21 cellular contexts compared by ENCODE assay signal in the genomic region with DNA sequence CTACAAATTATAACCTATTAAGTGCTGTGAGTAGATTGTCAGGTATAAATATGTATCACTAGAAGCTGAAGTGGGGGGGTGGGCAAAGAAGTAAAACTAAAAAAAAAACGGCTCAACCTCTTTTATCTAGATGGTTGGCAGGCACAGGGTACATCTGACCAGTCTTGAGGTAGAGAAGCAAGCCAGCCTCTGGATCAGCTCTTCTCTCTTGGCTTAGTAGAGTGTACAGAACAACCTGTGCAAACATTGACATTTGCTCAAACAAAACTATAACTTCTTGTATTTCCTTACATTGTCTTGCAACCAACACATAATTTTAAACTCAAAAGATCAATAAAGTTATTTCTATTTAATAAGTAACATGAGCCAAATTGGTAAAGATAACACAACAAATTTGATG. TPM values are rescaled to one million over a fixed set of nuclear protein-coding genes. Genes with fewer than 3 reads are reported as not detected.
DNase-seq lines count a peak whose midpoint lies in the region; ATAC-seq, FAIRE-seq and TF ChIP-seq lines count a peak whose summit lies in the region.
"Had no signal": no experiment of that assay in that cellular context is flagged by ENCODE, and none has a peak within 500 bp of the region (broad histone marks: within the 10 kb centered on the region; RNA-seq: fewer than 3 reads in every experiment).

No MANE protein-coding gene starts in this region.

- no peak overlapping the region for H3K4me2 ChIP-seq in SK-N-SH
- H3K4me2 ChIP-seq in OCI-LY7 (ENCODE audit: low read length) = no peak overlapping the region

- H3K4me1 Mint-ChIP-seq in activated CD4-positive, alpha-beta T cell treated with anti-CD3 and anti-CD28 coated beads, Interleukin-2, amount 10 ng/mL, durations not matched to agents 7 days and 5 days = no peaks in the 10 kb centered on the region
- H3K4me1 Mint-ChIP-seq: H9 had no signal

- no peak overlapping the region for H3K9ac ChIP-seq in SK-N-SH

- H4K20me1 ChIP-seq in SK-N-SH (ENCODE audit: insufficient read depth) (no peaks in the 10 kb centered on the region), OCI-LY7 (ENCODE audit: insufficient read depth, low read length) (no peaks in the 10 kb centered on the region)

- no peak for FAIRE-seq in pancreas (lab: Jason Lieb, UNC)
- FAIRE-seq: D721Med, H1, K562 had no signal

- H3K27me3 ChIP-seq in pancreas = no peaks in the 10 kb centered on the region
- no peaks in the 10 kb centered on the region for H3K27me3 ChIP-seq in SK-N-SH (ENCODE audit: insufficient read depth)
- H3K27me3 ChIP-seq: BE2C had no signal

- H3K4me3 ChIP-seq in pancreas (no peak overlapping the region), SK-N-SH (ENCODE audit: low read depth in 2 of 2, low read length in 1 of 2) (no peak overlapping the region), OCI-LY7 (ENCODE audit: low read depth, low read length, poor library complexity, severe bottlenecking) (no peak overlapping the region)
- H3K4me3 ChIP-seq: K562 had no signal

- no peak for TF ChIP-seq EP300 in SK-N-SH (IDR thresholded peaks at IDR 0.05; ENCODE audit: borderline replicate concordance in 1 of 2, low read depth in 1 of 2, low read length in 1 of 2)

- ATAC-seq in pancreas (peak; percentile 37 to 89 (median 67)), HG03045 (IDR thresholded peaks at IDR 0.05; ENCODE audit: unreplicated experiment) (no peak)
- ATAC-seq: K562 had no signal

- no peak for DNase-seq in activated CD4-positive, alpha-beta T cell treated with anti-CD3 and anti-CD28 coated beads, Interleukin-2, amount 10 ng/mL, durations not matched to agents 7 days and 5 days
- no peak for DNase-seq in activated CD4-positive, alpha-beta T cell treated with anti-CD3 and anti-CD28 coated beads, Interleukin-2, amount 50 U/mL, for 4 hours
- no peak for DNase-seq in pancreas
- no peak for DNase-seq in SK-N-SH
- DNase-seq in OCI-LY7 (ENCODE audit: low spot score) = no peak
- DNase-seq: ACHN; BE2C; C1 segment of cervical spinal cord; Caco-2; CD4-positive, alpha-beta T cell; DMS79 treated with DMSO at 0.1 percent for 48 hours; GF-D8; H9; IMR-90 had no signal

- CTCF ChIA-PET in activated CD4-positive, alpha-beta T cell treated with anti-CD3 and anti-CD28 coated beads, Interleukin-2, amount 10 ng/mL, durations not matched to agents 7 days and 5 days (lab: Charles Lee) = interaction anchor here (1.3 to 1.6 kb wide), 2 partner anchors 17 to 31 kb away, joined by 3 to 6 read pairs; no protein-coding TSS in a partner anchor
- CTCF ChIA-PET in SK-N-SH (lab: Yijun Ruan, JAX) (interaction anchor here (0.6 kb wide), 1 partner anchor 132 kb away, joined by 4 read pairs; no protein-coding TSS in a partner anchor), OCI-LY7 (lab: Charles Lee; ENCODE audit: unreplicated experiment) (no interaction called here)

- H3K9me2 ChIP-seq in SK-N-SH (no peaks in the 10 kb centered on the region), OCI-LY7 (ENCODE audit: insufficient read depth, low read length) (no peaks in the 10 kb centered on the region)

- H3K4me3 Mint-ChIP-seq in activated CD4-positive, alpha-beta T cell treated with anti-CD3 and anti-CD28 coated beads, Interleukin-2, amount 10 ng/mL, durations not matched to agents 7 days and 5 days = no peak overlapping the region
- H3K4me3 Mint-ChIP-seq: CD4-positive, alpha-beta T cell; H9 had no signal

- H3K36me3 Mint-ChIP-seq in activated CD4-positive, alpha-beta T cell treated with anti-CD3 and anti-CD28 coated beads, Interleukin-2, amount 10 ng/mL, durations not matched to agents 7 days and 5 days (ENCODE audit: low read depth) = peaks cover 20% of the 10 kb centered on the region

- H3K27ac Mint-ChIP-seq in activated CD4-positive, alpha-beta T cell treated with anti-CD3 and anti-CD28 coated beads, Interleukin-2, amount 10 ng/mL, durations not matched to agents 7 days and 5 days = peak overlapping the region; percentile 60
- H3K27ac Mint-ChIP-seq: CD4-positive, alpha-beta T cell; H9 had no signal

- BruUV-seq in OCI-LY7 (replicated peaks; lab: Mats Ljungman, UMichigan) = no TSS peak

- H3K9me3 Mint-ChIP-seq in activated CD4-positive, alpha-beta T cell treated with anti-CD3 and anti-CD28 coated beads, Interleukin-2, amount 10 ng/mL, durations not matched to agents 7 days and 5 days = no peaks in the 10 kb centered on the region
- H3K9me3 Mint-ChIP-seq: CD4-positive, alpha-beta T cell; H9 had no signal

- H3K27me3 Mint-ChIP-seq in activated CD4-positive, alpha-beta T cell treated with anti-CD3 and anti-CD28 coated beads, Interleukin-2, amount 10 ng/mL, durations not matched to agents 7 days and 5 days = no peaks in the 10 kb centered on the region
- H3K27me3 Mint-ChIP-seq: CD4-positive, alpha-beta T cell had no signal

- no peak for TF ChIP-seq RAD21 in SK-N-SH (IDR thresholded peaks at IDR 0.05; ENCODE audit: low read length)

- no peaks in the 10 kb centered on the region for H3K79me2 ChIP-seq in SK-N-SH (ENCODE audit: insufficient read depth)
- no peaks in the 10 kb centered on the region for H3K79me2 ChIP-seq in OCI-LY7 (ENCODE audit: insufficient read depth, low read depth, low read length)

- POLR2A ChIA-PET in activated CD4-positive, alpha-beta T cell treated with anti-CD3 and anti-CD28 coated beads, Interleukin-2, amount 10 ng/mL, durations not matched to agents 7 days and 5 days (lab: Charles Lee) = no interaction called here
- POLR2A ChIA-PET in SK-N-SH (lab: Yijun Ruan, JAX) (no interaction called here), OCI-LY7 (lab: Charles Lee) (interaction anchor here (0.6 kb wide), 4 partner anchors 17 to 344 kb away, joined by 3 to 6 read pairs (median 4); no protein-coding TSS in a partner anchor)

- intact Hi-C loops in pancreas (cut with DNase I) (no loop called here), OCI-LY7 (cut with micrococcal nuclease; ENCODE audit: unreplicated experiment) (no loop called here)

- H2AFZ ChIP-seq in SK-N-SH (ENCODE audit: low read depth) (no peak overlapping the region), OCI-LY7 (ENCODE audit: low read length) (no peak overlapping the region)

- H3K9me3 ChIP-seq in pancreas = no peaks in the 10 kb centered on the region
- no peaks in the 10 kb centered on the region for H3K9me3 ChIP-seq in SK-N-SH
- H3K9me3 ChIP-seq in OCI-LY7 (ENCODE audit: low read length) = no peaks in the 10 kb centered on the region
- H3K9me3 ChIP-seq: BE2C, Caco-2 had no signal

- peaks cover 14% of the 10 kb centered on the region for H3F3A ChIP-seq in SK-N-SH (replicated peaks; ENCODE audit: insufficient read depth)

- 21 to 32% methylated on average over 1 of the region's 1 CpG for WGBS in pancreas, 2 donors
- WGBS in SK-N-SH (ENCODE audit: low lambda C conversion rate) = 88% methylated on average over 1 of the region's 1 CpG

- H3K4me1 ChIP-seq in pancreas (no peaks in the 10 kb centered on the region), SK-N-SH (ENCODE audit: control insufficient read depth in 1 of 2, insufficient read depth in 2 of 2, low read depth in 1 of 2, low read length in 1 of 2) (no peaks in the 10 kb centered on the region), OCI-LY7 (ENCODE audit: insufficient read depth, low read length, poor library complexity, severe bottlenecking) (no peaks in the 10 kb centered on the region)
- H3K4me1 ChIP-seq: BE2C, Caco-2 had no signal

- TF ChIP-seq CTCF in C4-2B (conservative IDR thresholded peaks at IDR 0.05) (no peak), VCaP (conservative IDR thresholded peaks at IDR 0.05) (no peak), pancreas (IDR thresholded peaks at IDR 0.05) (no peak), SK-N-SH (IDR thresholded peaks at IDR 0.05) (no peak), OCI-LY7 (conservative IDR thresholded peaks at IDR 0.05; ENCODE audit: low read length) (no peak)

- H3K27ac ChIP-seq in C4-2B = peak overlapping the region; percentile 61
- H3K27ac ChIP-seq in VCaP = peak overlapping the region; percentile 69
- H3K27ac ChIP-seq in pancreas = no peak overlapping the region
- no peak overlapping the region for H3K27ac ChIP-seq in SK-N-SH (ENCODE audit: low read depth in 2 of 2, low read length in 1 of 2)
- no peak overlapping the region for H3K27ac ChIP-seq in OCI-LY7 (ENCODE audit: low read depth, low read length, poor library complexity, severe bottlenecking)
- H3K27ac ChIP-seq: HL-60 had no signal

- H3K36me3 ChIP-seq in pancreas = no peaks in the 10 kb centered on the region
- peaks cover 0 to 18% of the 10 kb centered on the region in 2 experiments for H3K36me3 ChIP-seq in SK-N-SH (replicated peaks in 1 of 2; ENCODE audit: control insufficient read depth in 1 of 2, insufficient read depth in 2 of 2, low read length in 1 of 2)
- peaks cover 83% of the 10 kb centered on the region for H3K36me3 ChIP-seq in OCI-LY7 (ENCODE audit: insufficient read depth, low read length)

TF ChIP-seq in SK-N-SH, 30 proteins besides CTCF, POLR2A, EP300 and RAD21 (continues in another document):
- TF ChIP-seq RCOR1 (IDR thresholded peaks at IDR 0.05; ENCODE audit: low read length) (no peak), MXI1 (IDR thresholded peaks at IDR 0.05; ENCODE audit: low read depth, low read length) (no peak), PBX3 (IDR thresholded peaks at IDR 0.05) (no peak), RXRA (IDR thresholded peaks at IDR 0.05; ENCODE audit: borderline replicate concordance, low read depth) (no peak)

RNA-seq across cellular contexts. Expression of gene DNA2, which starts 25.6 kb away (rescaled TPM):
- total RNA-seq in activated CD4-positive, alpha-beta T cell treated with anti-CD3 and anti-CD28 coated beads, Interleukin-2, amount 10 ng/mL, durations not matched to agents 7 days and 5 days = 10 to 100 TPM; 28.4 to 30.3 TPM
- 1 to 10 TPM in 5 of 6 donors, under 1 TPM in 1; 0.92 to 2.8 (median 1.5) TPM for total RNA-seq in pancreas
- polyA plus RNA-seq in pancreas = 1 to 10 TPM; 1.3 to 2.1 TPM
- polyA plus RNA-seq in SK-N-SH (2012; rRNA removed) = 2.5 and 3.9 TPM in 2 replicates
- polyA plus RNA-seq in SK-N-SH (2012; cell fraction: cytosol; rRNA removed) = 3.4 and 4.0 TPM in 2 replicates
- 2.6 and 7.8 TPM in 2 replicates for polyA plus RNA-seq in SK-N-SH (2012; cell fraction: nucleus; rRNA removed)
- 35.9 and 42.1 TPM in 2 replicates for total RNA-seq in OCI-LY7 (2014; rRNA removed; shearing (Covaris generic))
- 51.2 and 60.7 TPM in 2 replicates for total RNA-seq in OCI-LY7 (2022)

RNA-seq across cellular contexts. Expression of gene RUFY2, which starts 39.1 kb away (rescaled TPM):
- 10 to 100 TPM; 13.0 TPM for total RNA-seq in activated CD4-positive, alpha-beta T cell treated with anti-CD3 and anti-CD28 coated beads, Interleukin-2, amount 10 ng/mL, durations not matched to agents 7 days and 5 days
- 10 to 100 TPM in 3 of 6 donors, 1 to 10 TPM in 3; 8.6 to 15.5 (median 10.0) TPM for total RNA-seq in pancreas
- polyA plus RNA-seq in pancreas = 1 to 10 TPM; 3.6 to 7.8 TPM
- 6.2 and 9.0 TPM in 2 replicates for polyA plus RNA-seq in SK-N-SH (2012; rRNA removed)
- 8.0 and 9.2 TPM in 2 replicates for polyA plus RNA-seq in SK-N-SH (2012; cell fraction: cytosol; rRNA removed)
- 7.2 and 17.6 TPM in 2 replicates for polyA plus RNA-seq in SK-N-SH (2012; cell fraction: nucleus; rRNA removed)
- total RNA-seq in OCI-LY7 (2014; rRNA removed; shearing (Covaris generic)) = 16.6 and 17.4 TPM in 2 replicates
- total RNA-seq in OCI-LY7 (2022) = 16.3 and 23.0 TPM in 2 replicates

Comparison
In these comparisons a context has a peak if more than half of its experiments do, and no peak if none do; other contexts are left out.
1. H3K27ac ChIP-seq: peak in C4-2B (single experiment) and VCaP (single experiment); none in pancreas (0 of 4), SK-N-SH (0 of 2) and OCI-LY7 (single experiment).
2. RNA of gene DNA2, which starts 25.6 kb away (total RNA-seq): 35.9 to 60.7 TPM in OCI-LY7 and 28.4 to 30.3 TPM in activated CD4-positive, alpha-beta T cell treated with anti-CD3 and anti-CD28 coated beads, Interleukin-2, amount 10 ng/mL, durations not matched to agents 7 days and 5 days; 0.92 to 2.8 TPM in pancreas; every median in the first group is over 4 times any median in the second.